Comparison of ENCODE assay signal across 14 cellular contexts in the genomic region with DNA sequence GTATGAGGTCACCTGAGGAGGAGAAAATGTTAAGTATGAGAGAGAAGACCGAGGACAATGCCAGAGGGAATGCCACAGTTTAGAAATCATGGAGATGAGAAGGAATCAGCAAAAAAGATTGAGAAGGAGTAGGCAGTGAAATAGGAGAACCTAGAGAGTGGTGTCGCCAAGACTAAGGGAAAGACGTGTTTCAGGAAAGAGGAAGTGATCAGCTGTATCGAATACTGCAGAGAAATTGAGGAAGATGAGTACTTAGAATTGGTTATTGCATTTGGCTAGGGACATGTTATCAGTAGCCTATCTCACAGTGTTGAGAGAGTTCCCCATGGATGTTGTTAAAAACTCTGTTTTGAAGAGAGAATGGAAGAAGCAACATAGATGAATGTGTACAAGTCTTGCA.
"Had no signal": no experiment of that assay in that cellular context is flagged by ENCODE, and none has a peak within 500 bp of the region (broad histone marks: within the 10 kb centered on the region; RNA-seq: fewer than 3 reads in every experiment).

No MANE protein-coding gene starts in this region.

- H3K4me3 ChIP-seq: cardiac muscle cell, tibial artery, uterus had no signal

- DNase-seq: activated CD4-positive, alpha-beta T cell treated with anti-CD3 and anti-CD28 coated beads for 36 hours; activated CD4-positive, alpha-beta T cell treated with anti-CD3 and anti-CD28 coated beads, Interleukin-2, amount 50 U/mL, for 48 hours; activated gamma-delta T cell treated with Interleukin-2 at 50 U/mL for 16 hours; dermis blood vessel endothelial cell; effector memory CD8-positive, alpha-beta T cell; left ventricle myocardium superior; nephron progenitor cell; nucleus accumbens; posterior cingulate gyrus; stimulated activated CD4-positive, alpha-beta T cell treated with anti-CD3 and anti-CD28 coated beads, Interleukin-1b, Interleukin-23, amount 100 ng/mL, for 48 hours; stimulated activated naive CD4-positive, alpha-beta T cell treated with Interleukin-2 at 50 U/mL for 16 hours; tibial artery; uterus had no signal
